Comparison of ENCODE assay signal across 7 cellular contexts in genomic region chr19:7869453-7869909, GRCh38. TPM values are rescaled to one million over a fixed set of nuclear protein-coding genes. Genes with fewer than 3 reads are reported as not detected.
DNase-seq lines count a peak whose midpoint lies in the region; ATAC-seq and TF ChIP-seq lines count a peak whose summit lies in the region.

No MANE protein-coding gene starts in this region.

- ATAC-seq in GM19324 (IDR thresholded peaks at IDR 0.05; ENCODE audit: low FRiP score, unreplicated experiment) (peak; percentile 73), HG03342 (IDR thresholded peaks at IDR 0.05; ENCODE audit: unreplicated experiment) (peak; percentile 46)

- H3K4me1 ChIP-seq in ascending aorta, result peaks cover 15 to 19% of the 10 kb centered on the region in 2 donors

- peak overlapping the region in 1 of 6 donors; percentile 34 for H3K27ac Mint-ChIP-seq in immature natural killer cell

- no peak for TF ChIP-seq CTCF in ascending aorta (IDR thresholded peaks at IDR 0.05)

- no peaks in the 10 kb centered on the region for H3K9me3 ChIP-seq in ascending aorta

- peak overlapping the region; percentile 44 to 70 (median 63) for H3K4me3 Mint-ChIP-seq in immature natural killer cell

- peaks cover 13 to 24% (median 16%) of the 10 kb centered on the region in 3 donors for H3K27me3 Mint-ChIP-seq in immature natural killer cell (ENCODE audit: low read depth in 3 of 3)

- H3K36me3 ChIP-seq in ascending aorta, result no peaks in the 10 kb centered on the region

- H3K4me1 Mint-ChIP-seq in immature natural killer cell, result peaks cover 14 to 41% of the 10 kb centered on the region in 2 donors

- no peak overlapping the region for H3K27ac ChIP-seq in ascending aorta

- intact Hi-C loops in ascending aorta (cut with DNase I), result no loop called here

- no peaks in the 10 kb centered on the region for H3K36me3 Mint-ChIP-seq in immature natural killer cell

- H3K27me3 ChIP-seq in ascending aorta, result peaks cover 16% of the 10 kb centered on the region

- peak; percentile 52 to 79 (median 76) for DNase-seq in T-helper 2 cell
- DNase-seq in ascending aorta (ENCODE audit: low spot score in 2 of 2), result no peak
- peak; percentile 83 to 85 (median 85) for DNase-seq in immature natural killer cell
- peak; percentile 81 for DNase-seq in stimulated activated CD4-positive, alpha-beta T cell treated with anti-CD3 and anti-CD28 coated beads, Interleukin-1b, Interleukin-23, amount 100 ng/mL, for 48 hours
- no peak for DNase-seq in cerebellar nuclear complex (lab: John Stamatoyannopoulos, UW)

- H3K9me3 Mint-ChIP-seq in immature natural killer cell, result no peaks in the 10 kb centered on the region

- peak overlapping the region; percentile 46 to 61 for H3K4me3 ChIP-seq in ascending aorta

RNA-seq across cellular contexts. Expression of gene PRR36, which starts 4.7 kb away (rescaled TPM):
- not detected for total RNA-seq in ascending aorta
- polyA plus RNA-seq in immature natural killer cell, result not detected

RNA-seq across cellular contexts. Expression of gene LRRC8E, which starts 18.8 kb away (rescaled TPM):
- total RNA-seq in ascending aorta, result not detected
- polyA plus RNA-seq in immature natural killer cell, result not detected

RNA-seq across cellular contexts. Expression of gene MAP2K7, which starts 34.2 kb away (rescaled TPM):
- total RNA-seq in ascending aorta, result 37.3 TPM
- 1 to 10 TPM; 2.0 to 4.4 (median 2.7) TPM for polyA plus RNA-seq in immature natural killer cell

RNA-seq across cellular contexts. Expression of gene EVI5L, which starts 39.5 kb away (rescaled TPM):
- total RNA-seq in ascending aorta, result 27.7 TPM
- polyA plus RNA-seq in immature natural killer cell, result 1 to 10 TPM; 1.6 to 5.1 (median 2.7) TPM

RNA-seq across cellular contexts. Expression of gene TGFBR3L, which starts 45.1 kb away (rescaled TPM):
- total RNA-seq in ascending aorta, result 7.1 TPM
- under 1 TPM in 1 of 3 donors, not detected in 2; 0.86 TPM for polyA plus RNA-seq in immature natural killer cell

Comparison
In these comparisons a context has a peak if more than half of its experiments do, and no peak if none do; other contexts are left out.
1. DNase-seq: peak in T-helper 2 cell (5 of 5), immature natural killer cell (3 of 3) and stimulated activated CD4-positive, alpha-beta T cell treated with anti-CD3 and anti-CD28 coated beads, Interleukin-1b, Interleukin-23, amount 100 ng/mL, for 48 hours (single experiment); none in ascending aorta (0 of 2) and cerebellar nuclear complex (0 of 2).